9 cellular contexts compared by ENCODE assay signal in genomic region chr17:38584350-38584925, GRCh38. TPM values are rescaled to one million over a fixed set of nuclear protein-coding genes. Genes with fewer than 3 reads are reported as not detected.
DNase-seq lines count a peak whose midpoint lies in the region; ATAC-seq and TF ChIP-seq lines count a peak whose summit lies in the region.
"Had no signal": no experiment of that assay in that cellular context is flagged by ENCODE, and none has a peak within 500 bp of the region (broad histone marks: within the 10 kb centered on the region; RNA-seq: fewer than 3 reads in every experiment).

No MANE protein-coding gene starts in this region.

- no peaks in the 10 kb centered on the region for H3K36me3 Mint-ChIP-seq in CD4-positive, CD25-positive, alpha-beta regulatory T cell
- no peaks in the 10 kb centered on the region for H3K36me3 Mint-ChIP-seq in activated T-helper 1 cell treated with anti-CD3 and anti-CD28 coated beads, Interleukin-12 subunit alpha, Interleukin-12 subunit beta, Interleukin-2, Interleukin-4 antibody, amounts not matched to agents 30 ng/mL and 10 ng/mL and 1 ng/mL, durations not matched to agents 14 hours and 24 hours and 36 hours (ENCODE audit: low read depth)
- H3K36me3 Mint-ChIP-seq: IgD-negative memory B cell had no signal

- peak overlapping the region in 1 of 3 donors; percentile 86 for H3K27ac Mint-ChIP-seq in CD4-positive, CD25-positive, alpha-beta regulatory T cell
- H3K27ac Mint-ChIP-seq in activated T-helper 1 cell treated with anti-CD3 and anti-CD28 coated beads, Interleukin-12 subunit alpha, Interleukin-12 subunit beta, Interleukin-2, Interleukin-4 antibody, amounts not matched to agents 30 ng/mL and 10 ng/mL and 1 ng/mL, durations not matched to agents 14 hours and 24 hours and 36 hours = no peak overlapping the region
- H3K27ac Mint-ChIP-seq: IgD-negative memory B cell had no signal

- H3K4me1 Mint-ChIP-seq in CD4-positive, CD25-positive, alpha-beta regulatory T cell = peaks cover 0 to 8% (median 7%) of the 10 kb centered on the region in 4 donors
- H3K4me1 Mint-ChIP-seq in activated T-helper 1 cell treated with anti-CD3 and anti-CD28 coated beads, Interleukin-12 subunit alpha, Interleukin-12 subunit beta, Interleukin-2, Interleukin-4 antibody, amounts not matched to agents 30 ng/mL and 10 ng/mL and 1 ng/mL, durations not matched to agents 14 hours and 24 hours and 36 hours (ENCODE audit: low read depth) = peaks cover 9% of the 10 kb centered on the region

- no peaks in the 10 kb centered on the region for H3K9me3 ChIP-seq in CD4-positive, CD25-positive, alpha-beta regulatory T cell (ENCODE audit: control insufficient read depth in 2 of 2, low read length in 2 of 2)
- H3K9me3 ChIP-seq in PC-3 (ENCODE audit: low read length) = no peaks in the 10 kb centered on the region

- no peaks in the 10 kb centered on the region for H3K79me2 ChIP-seq in PC-3 (ENCODE audit: low read length)

- peak overlapping the region; percentile 58 for H2AFZ ChIP-seq in PC-3 (ENCODE audit: low read length)

- DNase-seq in CD4-positive, CD25-positive, alpha-beta regulatory T cell = peak; percentile 36 to 48 (median 41)
- no peak for DNase-seq in HFF-Myc (ENCODE audit: extremely low read depth, low read depth)
- peak; percentile 59 for DNase-seq in PC-3
- DNase-seq in activated T-helper 1 cell treated with anti-CD3 and anti-CD28 coated beads, Interleukin-12 subunit alpha, Interleukin-12 subunit beta, Interleukin-2, Interleukin-4 antibody, amounts not matched to agents 30 ng/mL and 10 ng/mL and 1 ng/mL, durations not matched to agents 14 hours and 24 hours and 36 hours (ENCODE audit: low spot score) = peak; percentile 39
- DNase-seq in fibroblast of peridontal ligament (ENCODE audit: extremely low read depth) = peak; percentile 38
- DNase-seq in occipital lobe (lab: John Stamatoyannopoulos, UW) = peak; percentile 17
- peak; percentile 77 for DNase-seq in ureter (ENCODE audit: low spot score)

- TF ChIP-seq CTCF in HFF-Myc (IDR thresholded peaks at IDR 0.05; ENCODE audit: low read depth, low read length, missing control alignments) = peak; percentile 93
- TF ChIP-seq CTCF in PC-3 (conservative IDR thresholded peaks at IDR 0.05; ENCODE audit: low read depth, low read length) = peak; percentile 90

- H3K36me3 ChIP-seq in CD4-positive, CD25-positive, alpha-beta regulatory T cell (ENCODE audit: control insufficient read depth, insufficient read depth, low read length) = no peaks in the 10 kb centered on the region
- H3K36me3 ChIP-seq in PC-3 (ENCODE audit: low read depth, low read length) = no peaks in the 10 kb centered on the region

- peak; percentile 36 to 58 for ATAC-seq in CD4-positive, CD25-positive, alpha-beta regulatory T cell (ENCODE audit: low read depth in 2 of 2)
- ATAC-seq in PC-3 = peak; percentile 76
- ATAC-seq in HG03469 (IDR thresholded peaks at IDR 0.05; ENCODE audit: unreplicated experiment) = no peak

- peaks cover 15% of the 10 kb centered on the region for H3K27me3 ChIP-seq in CD4-positive, CD25-positive, alpha-beta regulatory T cell (ENCODE audit: control insufficient read depth, insufficient read depth, low read length)
- no peaks in the 10 kb centered on the region for H3K27me3 ChIP-seq in PC-3 (ENCODE audit: low read length)

- H3K4me3 ChIP-seq in CD4-positive, CD25-positive, alpha-beta regulatory T cell (ENCODE audit: low read depth, low read length) = no peak overlapping the region
- H3K4me3 ChIP-seq in HFF-Myc (replicated peaks; ENCODE audit: low read depth, low read length) = no peak overlapping the region
- peak overlapping the region; percentile 26; the same call in 1 of the 2 replicates for H3K4me3 ChIP-seq in PC-3 (ENCODE audit: low read length)

- no peaks in the 10 kb centered on the region for H4K20me1 ChIP-seq in PC-3 (ENCODE audit: low read length)

- peak overlapping the region; percentile 73 for H3K4me2 ChIP-seq in PC-3 (ENCODE audit: low read length)

- peaks cover 88% of the 10 kb centered on the region for H3K27me3 Mint-ChIP-seq in CD4-positive, CD25-positive, alpha-beta regulatory T cell
- H3K27me3 Mint-ChIP-seq in activated T-helper 1 cell treated with anti-CD3 and anti-CD28 coated beads, Interleukin-12 subunit alpha, Interleukin-12 subunit beta, Interleukin-2, Interleukin-4 antibody, amounts not matched to agents 30 ng/mL and 10 ng/mL and 1 ng/mL, durations not matched to agents 14 hours and 24 hours and 36 hours (ENCODE audit: insufficient read depth) = peaks cover 68% of the 10 kb centered on the region

- CTCF ChIA-PET in PC-3 (lab: Charles Lee) = interaction anchor here (1.0 to 3.9 kb wide), 2 partner anchors 26 to 78 kb away, joined by 3 to 36 read pairs; no protein-coding TSS in a partner anchor

- intact Hi-C loops in PC-3 (cut with micrococcal nuclease) = loop anchor here (1.0 kb wide), 1 partner anchor 26 kb away; no protein-coding TSS in a partner anchor
- intact Hi-C loops in activated T-helper 1 cell treated with anti-CD3 and anti-CD28 coated beads, Interleukin-12 subunit alpha, Interleukin-12 subunit beta, Interleukin-2, Interleukin-4 antibody, amounts not matched to agents 30 ng/mL and 10 ng/mL and 1 ng/mL, durations not matched to agents 14 hours and 24 hours and 36 hours (cut with micrococcal nuclease) = loop anchor here (1.0 to 5.0 kb wide), 3 partner anchors 26 to 92 kb away; no protein-coding TSS in a partner anchor

- peaks cover 8% of the 10 kb centered on the region for H3K4me1 ChIP-seq in CD4-positive, CD25-positive, alpha-beta regulatory T cell (ENCODE audit: control insufficient read depth, insufficient read depth, low read length, poor library complexity, severe bottlenecking)
- H3K4me1 ChIP-seq in PC-3 (ENCODE audit: insufficient read depth, low read length) = peaks cover 31% of the 10 kb centered on the region

- H3K9me2 ChIP-seq in PC-3 (replicated peaks; ENCODE audit: low read length) = no peaks in the 10 kb centered on the region

- POLR2A ChIA-PET in PC-3 (lab: Charles Lee; ENCODE audit: unreplicated experiment) = interaction anchor here (0.6 kb wide), 1 partner anchor 91 kb away, joined by 4 read pairs; no protein-coding TSS in a partner anchor

- H3K27ac ChIP-seq in CD4-positive, CD25-positive, alpha-beta regulatory T cell (ENCODE audit: insufficient read depth, low read length, poor library complexity, severe bottlenecking) = no peak overlapping the region
- H3K27ac ChIP-seq in PC-3 (ENCODE audit: low read length) = no peak overlapping the region

- no peaks in the 10 kb centered on the region for H3K9me3 Mint-ChIP-seq in CD4-positive, CD25-positive, alpha-beta regulatory T cell
- no peaks in the 10 kb centered on the region for H3K9me3 Mint-ChIP-seq in activated T-helper 1 cell treated with anti-CD3 and anti-CD28 coated beads, Interleukin-12 subunit alpha, Interleukin-12 subunit beta, Interleukin-2, Interleukin-4 antibody, amounts not matched to agents 30 ng/mL and 10 ng/mL and 1 ng/mL, durations not matched to agents 14 hours and 24 hours and 36 hours

- no TSS peak for BruUV-seq in PC-3 (replicated peaks; lab: Mats Ljungman, UMichigan)

- H3K9ac ChIP-seq in PC-3 (ENCODE audit: low read length) = no peak overlapping the region; the same call in 1 of the 2 replicates

- H3K4me3 Mint-ChIP-seq in CD4-positive, CD25-positive, alpha-beta regulatory T cell = peak overlapping the region in 1 of 4 donors; percentile 77
- H3K4me3 Mint-ChIP-seq in activated T-helper 1 cell treated with anti-CD3 and anti-CD28 coated beads, Interleukin-12 subunit alpha, Interleukin-12 subunit beta, Interleukin-2, Interleukin-4 antibody, amounts not matched to agents 30 ng/mL and 10 ng/mL and 1 ng/mL, durations not matched to agents 14 hours and 24 hours and 36 hours = no peak overlapping the region
- H3K4me3 Mint-ChIP-seq: IgD-negative memory B cell had no signal

- no peaks in the 10 kb centered on the region for H3F3A ChIP-seq in PC-3 (ENCODE audit: low read length, unreplicated experiment)

RNA-seq across cellular contexts. Expression of gene SRCIN1, which starts 21.3 kb away (rescaled TPM):
- not detected for total RNA-seq in CD4-positive, CD25-positive, alpha-beta regulatory T cell
- polyA plus RNA-seq in CD4-positive, CD25-positive, alpha-beta regulatory T cell = not detected
- total RNA-seq in PC-3 (2014; rRNA removed) = 1.8 and 2.6 TPM in 2 replicates
- total RNA-seq in activated T-helper 1 cell treated with anti-CD3 and anti-CD28 coated beads, Interleukin-12 subunit alpha, Interleukin-12 subunit beta, Interleukin-2, Interleukin-4 antibody, amounts not matched to agents 30 ng/mL and 10 ng/mL and 1 ng/mL, durations not matched to agents 14 hours and 24 hours and 36 hours = 0.22 and 0.44 TPM in 2 replicates
- total RNA-seq in occipital lobe = 24.5 TPM
- total RNA-seq in ureter = 22.6 TPM
- polyA plus RNA-seq: IgD-negative memory B cell had no signal
